ENCODE assay signal across 1 cellular context in genomic region chr14:35158951-35159653, GRCh38.
A peak's percentile ranks its signal among the peaks of the same experiment; 100 is the strongest.
TF ChIP-seq lines count a peak whose summit lies in the region.

No MANE protein-coding gene starts in this region.

TF ChIP-seq in HepG2, 621 proteins besides CTCF, POLR2A, EP300 and RAD21 (continued from another document and continues in another):
- TF ChIP-seq THRA (CRISPR knock-in tag; IDR thresholded peaks at IDR 0.05; ENCODE audit: borderline replicate concordance) (peak; percentile 20; the same call in 1 of the 2 replicates), JUN (CRISPR knock-in tag; IDR thresholded peaks at IDR 0.05) (no peak), NCOA1 (CRISPR knock-in tag; IDR thresholded peaks at IDR 0.05) (no peak), ISX (CRISPR knock-in tag; conservative IDR thresholded peaks at IDR 0.05) (no peak), SMAD9 (CRISPR knock-in tag; IDR thresholded peaks at IDR 0.05) (no peak), ZNF33A (CRISPR knock-in tag; IDR thresholded peaks at IDR 0.05; ENCODE audit: borderline replicate concordance) (no peak), ZNF558 (CRISPR knock-in tag; IDR thresholded peaks at IDR 0.05; ENCODE audit: borderline replicate concordance) (no peak), CHCHD3 (CRISPR knock-in tag; IDR thresholded peaks at IDR 0.05) (no peak), DR1 (CRISPR knock-in tag; IDR thresholded peaks at IDR 0.05) (no peak), ZNF816 (CRISPR knock-in tag; IDR thresholded peaks at IDR 0.05; ENCODE audit: borderline replicate concordance) (no peak), ZNF720 (CRISPR knock-in tag; IDR thresholded peaks at IDR 0.05) (no peak), ZNF460 (CRISPR knock-in tag; IDR thresholded peaks at IDR 0.05; ENCODE audit: borderline replicate concordance) (no peak), KLF15 (CRISPR knock-in tag; IDR thresholded peaks at IDR 0.05; ENCODE audit: borderline replicate concordance) (no peak), ZFP62 (CRISPR knock-in tag; IDR thresholded peaks at IDR 0.05) (no peak), ZNF781 (CRISPR knock-in tag; IDR thresholded peaks at IDR 0.05; ENCODE audit: borderline replicate concordance, not compliant biosample characterization) (no peak), ARHGAP35 (CRISPR knock-in tag; IDR thresholded peaks at IDR 0.05; ENCODE audit: borderline replicate concordance) (0 out of 2 replicates have a peak, but pooled peaks have one; percentile 52), PHB2 (IDR thresholded peaks at IDR 0.05; ENCODE audit: partially characterized antibody) (no peak), TBX3 (IDR thresholded peaks at IDR 0.05; ENCODE audit: borderline replicate concordance) (0 out of 2 replicates have a peak, but pooled peaks have one; percentile 39), FIP1L1 (IDR thresholded peaks at IDR 0.05; ENCODE audit: borderline replicate concordance, insufficient read depth, low read depth, low read length) (no peak), RBM22 (optimal IDR thresholded peaks at IDR 0.05; ENCODE audit: low read length) (no peak), ZNF101 (CRISPR knock-in tag; IDR thresholded peaks at IDR 0.05; ENCODE audit: borderline replicate concordance, low read depth) (no peak), ZNF136 (CRISPR knock-in tag; IDR thresholded peaks at IDR 0.05; ENCODE audit: low read depth) (no peak), ZNF280D (CRISPR knock-in tag; IDR thresholded peaks at IDR 0.05) (no peak), SP2 (CRISPR knock-in tag; IDR thresholded peaks at IDR 0.05) (no peak), ZBED4 (CRISPR knock-in tag; IDR thresholded peaks at IDR 0.05; ENCODE audit: borderline replicate concordance) (no peak), ZBTB20 (CRISPR knock-in tag; IDR thresholded peaks at IDR 0.05; ENCODE audit: borderline replicate concordance, low read depth) (no peak), THAP9 (CRISPR knock-in tag; IDR thresholded peaks at IDR 0.05; ENCODE audit: borderline replicate concordance) (no peak)
- TF ChIP-seq, protein P1, sequence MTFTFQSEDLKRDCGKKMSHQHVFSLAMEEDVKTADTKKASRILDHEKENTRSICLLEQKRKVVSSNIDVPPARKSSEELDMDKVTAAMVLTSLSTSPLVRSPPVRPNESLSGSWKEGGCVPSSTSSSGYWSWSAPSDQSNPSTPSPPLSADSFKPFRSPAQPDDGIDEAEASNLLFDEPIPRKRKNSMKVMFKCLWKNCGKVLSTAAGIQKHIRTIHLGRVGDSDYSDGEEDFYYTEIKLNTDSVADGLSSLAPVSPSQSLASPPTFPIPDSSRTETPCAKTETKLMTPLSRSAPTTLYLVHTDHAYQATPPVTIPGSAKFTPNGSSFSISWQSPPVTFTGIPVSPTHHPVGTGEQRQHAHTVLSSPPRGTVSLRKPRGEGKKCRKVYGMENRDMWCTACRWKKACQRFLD (CRISPR knock-in tag; IDR thresholded peaks at IDR 0.05; ENCODE audit: borderline replicate concordance) = no peak
- TF ChIP-seq, protein P2, sequence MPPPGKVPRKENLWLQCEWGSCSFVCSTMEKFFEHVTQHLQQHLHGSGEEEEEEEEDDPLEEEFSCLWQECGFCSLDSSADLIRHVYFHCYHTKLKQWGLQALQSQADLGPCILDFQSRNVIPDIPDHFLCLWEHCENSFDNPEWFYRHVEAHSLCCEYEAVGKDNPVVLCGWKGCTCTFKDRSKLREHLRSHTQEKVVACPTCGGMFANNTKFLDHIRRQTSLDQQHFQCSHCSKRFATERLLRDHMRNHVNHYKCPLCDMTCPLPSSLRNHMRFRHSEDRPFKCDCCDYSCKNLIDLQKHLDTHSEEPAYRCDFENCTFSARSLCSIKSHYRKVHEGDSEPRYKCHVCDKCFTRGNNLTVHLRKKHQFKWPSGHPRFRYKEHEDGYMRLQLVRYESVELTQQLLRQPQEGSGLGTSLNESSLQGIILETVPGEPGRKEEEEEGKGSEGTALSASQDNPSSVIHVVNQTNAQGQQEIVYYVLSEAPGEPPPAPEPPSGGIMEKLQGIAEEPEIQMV (CRISPR knock-in tag; IDR thresholded peaks at IDR 0.05; ENCODE audit: low read depth) = no peak
- TF ChIP-seq, protein P3, sequence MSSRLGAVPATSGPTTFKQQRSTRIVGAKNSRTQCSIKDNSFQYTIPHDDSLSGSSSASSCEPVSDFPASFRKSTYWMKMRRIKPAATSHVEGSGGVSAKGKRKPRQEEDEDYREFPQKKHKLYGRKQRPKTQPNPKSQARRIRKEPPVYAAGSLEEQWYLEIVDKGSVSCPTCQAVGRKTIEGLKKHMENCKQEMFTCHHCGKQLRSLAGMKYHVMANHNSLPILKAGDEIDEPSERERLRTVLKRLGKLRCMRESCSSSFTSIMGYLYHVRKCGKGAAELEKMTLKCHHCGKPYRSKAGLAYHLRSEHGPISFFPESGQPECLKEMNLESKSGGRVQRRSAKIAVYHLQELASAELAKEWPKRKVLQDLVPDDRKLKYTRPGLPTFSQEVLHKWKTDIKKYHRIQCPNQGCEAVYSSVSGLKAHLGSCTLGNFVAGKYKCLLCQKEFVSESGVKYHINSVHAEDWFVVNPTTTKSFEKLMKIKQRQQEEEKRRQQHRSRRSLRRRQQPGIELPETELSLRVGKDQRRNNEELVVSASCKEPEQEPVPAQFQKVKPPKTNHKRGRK (CRISPR knock-in tag; IDR thresholded peaks at IDR 0.05) = no peak
- TF ChIP-seq, protein P4, sequence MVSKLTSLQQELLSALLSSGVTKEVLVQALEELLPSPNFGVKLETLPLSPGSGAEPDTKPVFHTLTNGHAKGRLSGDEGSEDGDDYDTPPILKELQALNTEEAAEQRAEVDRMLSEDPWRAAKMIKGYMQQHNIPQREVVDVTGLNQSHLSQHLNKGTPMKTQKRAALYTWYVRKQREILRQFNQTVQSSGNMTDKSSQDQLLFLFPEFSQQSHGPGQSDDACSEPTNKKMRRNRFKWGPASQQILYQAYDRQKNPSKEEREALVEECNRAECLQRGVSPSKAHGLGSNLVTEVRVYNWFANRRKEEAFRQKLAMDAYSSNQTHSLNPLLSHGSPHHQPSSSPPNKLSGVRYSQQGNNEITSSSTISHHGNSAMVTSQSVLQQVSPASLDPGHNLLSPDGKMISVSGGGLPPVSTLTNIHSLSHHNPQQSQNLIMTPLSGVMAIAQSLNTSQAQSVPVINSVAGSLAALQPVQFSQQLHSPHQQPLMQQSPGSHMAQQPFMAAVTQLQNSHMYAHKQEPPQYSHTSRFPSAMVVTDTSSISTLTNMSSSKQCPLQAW (CRISPR knock-in tag; IDR thresholded peaks at IDR 0.05) = no peak
- TF ChIP-seq, protein P5, sequence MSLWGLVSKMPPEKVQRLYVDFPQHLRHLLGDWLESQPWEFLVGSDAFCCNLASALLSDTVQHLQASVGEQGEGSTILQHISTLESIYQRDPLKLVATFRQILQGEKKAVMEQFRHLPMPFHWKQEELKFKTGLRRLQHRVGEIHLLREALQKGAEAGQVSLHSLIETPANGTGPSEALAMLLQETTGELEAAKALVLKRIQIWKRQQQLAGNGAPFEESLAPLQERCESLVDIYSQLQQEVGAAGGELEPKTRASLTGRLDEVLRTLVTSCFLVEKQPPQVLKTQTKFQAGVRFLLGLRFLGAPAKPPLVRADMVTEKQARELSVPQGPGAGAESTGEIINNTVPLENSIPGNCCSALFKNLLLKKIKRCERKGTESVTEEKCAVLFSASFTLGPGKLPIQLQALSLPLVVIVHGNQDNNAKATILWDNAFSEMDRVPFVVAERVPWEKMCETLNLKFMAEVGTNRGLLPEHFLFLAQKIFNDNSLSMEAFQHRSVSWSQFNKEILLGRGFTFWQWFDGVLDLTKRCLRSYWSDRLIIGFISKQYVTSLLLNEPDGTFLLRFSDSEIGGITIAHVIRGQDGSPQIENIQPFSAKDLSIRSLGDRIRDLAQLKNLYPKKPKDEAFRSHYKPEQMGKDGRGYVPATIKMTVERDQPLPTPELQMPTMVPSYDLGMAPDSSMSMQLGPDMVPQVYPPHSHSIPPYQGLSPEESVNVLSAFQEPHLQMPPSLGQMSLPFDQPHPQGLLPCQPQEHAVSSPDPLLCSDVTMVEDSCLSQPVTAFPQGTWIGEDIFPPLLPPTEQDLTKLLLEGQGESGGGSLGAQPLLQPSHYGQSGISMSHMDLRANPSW (CRISPR knock-in tag; IDR thresholded peaks at IDR 0.05; ENCODE audit: borderline replicate concordance) = no peak
- TF ChIP-seq, protein P6, sequence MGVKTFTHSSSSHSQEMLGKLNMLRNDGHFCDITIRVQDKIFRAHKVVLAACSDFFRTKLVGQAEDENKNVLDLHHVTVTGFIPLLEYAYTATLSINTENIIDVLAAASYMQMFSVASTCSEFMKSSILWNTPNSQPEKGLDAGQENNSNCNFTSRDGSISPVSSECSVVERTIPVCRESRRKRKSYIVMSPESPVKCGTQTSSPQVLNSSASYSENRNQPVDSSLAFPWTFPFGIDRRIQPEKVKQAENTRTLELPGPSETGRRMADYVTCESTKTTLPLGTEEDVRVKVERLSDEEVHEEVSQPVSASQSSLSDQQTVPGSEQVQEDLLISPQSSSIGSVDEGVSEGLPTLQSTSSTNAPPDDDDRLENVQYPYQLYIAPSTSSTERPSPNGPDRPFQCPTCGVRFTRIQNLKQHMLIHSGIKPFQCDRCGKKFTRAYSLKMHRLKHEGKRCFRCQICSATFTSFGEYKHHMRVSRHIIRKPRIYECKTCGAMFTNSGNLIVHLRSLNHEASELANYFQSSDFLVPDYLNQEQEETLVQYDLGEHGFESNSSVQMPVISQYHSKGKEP (CRISPR knock-in tag; IDR thresholded peaks at IDR 0.05) = no peak
